ENCODE assay signal across 9 cellular contexts in genomic region chr3:147945968-147946519, GRCh38.
DNase-seq lines count a peak whose midpoint lies in the region; ATAC-seq, FAIRE-seq and TF ChIP-seq lines count a peak whose summit lies in the region.
"Had no signal": no experiment of that assay in that cellular context is flagged by ENCODE, and none has a peak within 500 bp of the region (broad histone marks: within the 10 kb centered on the region; RNA-seq: fewer than 3 reads in every experiment).

No MANE protein-coding gene starts in this region.

- 0% methylated on average over 4 of the region's 4 CpGs for WGBS in K562 (ENCODE audit: insufficient coverage, low coverage, missing lambda C conversion rate)

- no TSS peak for BruUV-seq in K562 (replicated peaks; lab: Mats Ljungman, UMichigan)

- in situ Hi-C loops in KBM-7 (cut with MboI; ENCODE audit: low pct_unique_long_range_greater_than_20kb, low sequenced_read_pairs) = no loop called here
- in situ Hi-C loops in K562 (cut with MboI) = no loop called here

- no peaks in the 10 kb centered on the region for H3K36me3 ChIP-seq in BLaER1
- H3K36me3 ChIP-seq in K562 (ENCODE audit: control insufficient read depth, insufficient read depth, low read length) = no peaks in the 10 kb centered on the region
- H3K36me3 ChIP-seq in keratinocyte (ENCODE audit: control insufficient read depth in 2 of 2, extremely low read depth in 1 of 2, insufficient read depth in 2 of 2, low read length in 2 of 2) = no peaks in the 10 kb centered on the region

- H3K27ac Mint-ChIP-seq in T-helper 17 cell = no peak overlapping the region
- H3K27ac Mint-ChIP-seq: IgD-negative memory B cell had no signal

- TF ChIP-seq EP300 in K562 (IDR thresholded peaks at IDR 0.05; ENCODE audit: low read length) = no peak

- POLR2A ChIA-PET in K562 (lab: Yijun Ruan, JAX) = no interaction called here

- H3K4me3 ChIP-seq in BLaER1 (no peak overlapping the region), K562 (no peak overlapping the region), keratinocyte (ENCODE audit: control insufficient read depth in 2 of 3, extremely low read depth in 1 of 3, insufficient read depth in 2 of 3, low read depth in 1 of 3, low read length in 3 of 3) (peak overlapping the region in 2 of 3 experiments; percentile 11 to 61)

- TF ChIP-seq POLR2A in K562 (conservative IDR thresholded peaks at IDR 0.05) = no peak

- H3K9ac ChIP-seq in BLaER1 (no peak overlapping the region), K562 (ENCODE audit: insufficient read depth in 1 of 2, low read depth in 2 of 2, low read length in 2 of 2) (no peak overlapping the region), keratinocyte (ENCODE audit: control insufficient read depth, extremely low read depth, insufficient read depth, low read length) (no peak overlapping the region)

- peak overlapping the region; percentile 36; the same call in 1 of the 2 replicates for H3K4me2 ChIP-seq in BLaER1
- H3K4me2 ChIP-seq in K562 (ENCODE audit: insufficient read depth, low read length) = no peak overlapping the region
- peak overlapping the region; percentile 50 for H3K4me2 ChIP-seq in keratinocyte (ENCODE audit: control insufficient read depth, extremely low read depth, insufficient read depth, low read depth, low read length)

- no peak overlapping the region for H3K4me3 Mint-ChIP-seq in T-helper 17 cell

- H2AFZ ChIP-seq in K562 (ENCODE audit: low read depth, low read length) (no peak overlapping the region), keratinocyte (ENCODE audit: control insufficient read depth, low read length) (peak overlapping the region; percentile 99)

- dilution Hi-C loops in keratinocyte (cut with MboI; ENCODE audit: extremely low pct_ligation_motif_present, low sequenced_read_pairs) = no loop called here

- TF ChIP-seq RAD21 in K562 (CRISPR knock-in tag; conservative IDR thresholded peaks at IDR 0.05 in 1 of 2, IDR thresholded peaks at IDR 0.05 in 1 of 2) = no peak

- TF ChIP-seq CTCF in K562 (IDR thresholded peaks at IDR 0.05 in 2 of 3, conservative IDR thresholded peaks at IDR 0.05 in 1 of 3; ENCODE audit: insufficient read depth in 2 of 3, low read depth in 1 of 3, low read length in 3 of 3) (no peak), keratinocyte (optimal IDR thresholded peaks at IDR 0.05 in 1 of 3, IDR thresholded peaks at IDR 0.05 in 1 of 3, conservative IDR thresholded peaks at IDR 0.05 in 1 of 3; ENCODE audit: extremely low read depth in 1 of 3, insufficient read depth in 2 of 3, low read length in 3 of 3) (peak; percentile 16 to 62 (median 39))

- no peaks in the 10 kb centered on the region for H3K27me3 Mint-ChIP-seq in T-helper 17 cell
- H3K27me3 Mint-ChIP-seq: IgD-negative memory B cell had no signal

- no peaks in the 10 kb centered on the region for H3K9me1 ChIP-seq in K562 (ENCODE audit: control insufficient read depth, insufficient read depth, low read length)
- H3K9me1 ChIP-seq in keratinocyte (ENCODE audit: control insufficient read depth, extremely low read depth, insufficient read depth, low read length) = no peaks in the 10 kb centered on the region

- H3K36me3 Mint-ChIP-seq in T-helper 17 cell (ENCODE audit: low read depth) = no peaks in the 10 kb centered on the region
- H3K36me3 Mint-ChIP-seq: IgD-negative memory B cell had no signal

- H3K4me1 Mint-ChIP-seq in T-helper 17 cell = peaks cover 2% of the 10 kb centered on the region

- H3K27ac ChIP-seq in BLaER1 (no peak overlapping the region), K562 (ENCODE audit: extremely low read depth, low read depth, low read length) (no peak overlapping the region), keratinocyte (ENCODE audit: control insufficient read depth, insufficient read depth, low read length) (no peak overlapping the region), temporal lobe (ENCODE audit: low read depth, low read length) (peak overlapping the region; percentile 57)

- H3K27me3 ChIP-seq in BLaER1 (no peaks in the 10 kb centered on the region), K562 (ENCODE audit: control insufficient read depth in 2 of 2, insufficient read depth in 2 of 2, low read length in 2 of 2) (no peaks in the 10 kb centered on the region), keratinocyte (ENCODE audit: control insufficient read depth, extremely low read depth, insufficient read depth, low read length) (no peaks in the 10 kb centered on the region)

- H3K4me1 ChIP-seq in BLaER1 = 0 out of 2 replicates have a peak, but pooled peaks cover 4% of the 10 kb centered on the region
- H3K4me1 ChIP-seq in K562 (replicated peaks in 1 of 2; ENCODE audit: control insufficient read depth in 2 of 2, insufficient read depth in 2 of 2, low read length in 2 of 2) = no peaks in the 10 kb centered on the region
- peaks cover 8% of the 10 kb centered on the region for H3K4me1 ChIP-seq in keratinocyte (ENCODE audit: control insufficient read depth, extremely low read depth, insufficient read depth, low read length)

- no peaks in the 10 kb centered on the region for H3K9me3 ChIP-seq in BLaER1
- H3K9me3 ChIP-seq in K562 (replicated peaks; ENCODE audit: control insufficient read depth, insufficient read depth, low read depth, low read length) = no peaks in the 10 kb centered on the region
- H3K9me3 ChIP-seq in keratinocyte (ENCODE audit: control insufficient read depth, low read depth, low read length) = no peaks in the 10 kb centered on the region
- H3K9me3 ChIP-seq in T-helper 17 cell (ENCODE audit: control insufficient read depth, low read length, poor library complexity, severe bottlenecking) = no peaks in the 10 kb centered on the region

- CTCF ChIA-PET in K562 (lab: Yijun Ruan, JAX; ENCODE audit: low intra/inter-chr PET ratio) = no interaction called here

- H3K79me2 ChIP-seq in K562 (ENCODE audit: control insufficient read depth, insufficient read depth, low read length) = no peaks in the 10 kb centered on the region
- H3K79me2 ChIP-seq in keratinocyte (ENCODE audit: control insufficient read depth, insufficient read depth, low read length) = no peaks in the 10 kb centered on the region

- ATAC-seq in GM19438 (IDR thresholded peaks at IDR 0.05; ENCODE audit: low read depth, unreplicated experiment) (peak; percentile 59), K562 (no peak), T-helper 17 cell (no peak)

- DNase-seq in KBM-7 (peak; percentile 3), K562 (ENCODE audit: extremely low read depth in 1 of 4, low spot score in 3 of 4) (no peak), keratinocyte (ENCODE audit: low read depth, low spot score) (no peak), T-helper 17 cell (no peak)
- no peak for DNase-seq in stimulated activated CD4-positive, alpha-beta T cell treated with anti-CD3 and anti-CD28 coated beads, Interleukin-2, amount 100 ng/mL, for 48 hours

- FAIRE-seq in K562 (lab: Jason Lieb, UNC) = no peak
- no peak for FAIRE-seq in keratinocyte (lab: Jason Lieb, UNC)

- intact Hi-C loops in K562 (cut with micrococcal nuclease) = no loop called here

- H4K20me1 ChIP-seq in BLaER1 (no peaks in the 10 kb centered on the region), K562 (replicated peaks; ENCODE audit: control insufficient read depth, insufficient read depth, low read length) (no peaks in the 10 kb centered on the region), keratinocyte (ENCODE audit: control insufficient read depth, extremely low read depth, insufficient read depth, low read length) (no peaks in the 10 kb centered on the region)

TF ChIP-seq in K562, 482 proteins besides CTCF, POLR2A, EP300 and RAD21:
- TF ChIP-seq HNRNPH1 (optimal IDR thresholded peaks at IDR 0.05; ENCODE audit: low read depth, low read length) = no peak
- TF ChIP-seq NCOR1 (IDR thresholded peaks at IDR 0.05) = no peak
- peak; percentile 4 for TF ChIP-seq CTCFL (IDR thresholded peaks at IDR 0.05; ENCODE audit: borderline replicate concordance, insufficient read depth, low read depth, low read length, poor library complexity, severe bottlenecking)
TF ChIP-seq in K562: peak in this region for 1.

Comparison
In these comparisons a context has a peak if more than half of its experiments do, and no peak if none do; other contexts are left out.
1. H3K4me3 ChIP-seq: peak in keratinocyte (2 of 3); none in BLaER1 (single experiment) and K562 (single experiment).
2. CTCF ChIP-seq: peak in keratinocyte (3 of 3); none in K562 (0 of 3).